12 cellular contexts compared by ENCODE assay signal in the genomic region with DNA sequence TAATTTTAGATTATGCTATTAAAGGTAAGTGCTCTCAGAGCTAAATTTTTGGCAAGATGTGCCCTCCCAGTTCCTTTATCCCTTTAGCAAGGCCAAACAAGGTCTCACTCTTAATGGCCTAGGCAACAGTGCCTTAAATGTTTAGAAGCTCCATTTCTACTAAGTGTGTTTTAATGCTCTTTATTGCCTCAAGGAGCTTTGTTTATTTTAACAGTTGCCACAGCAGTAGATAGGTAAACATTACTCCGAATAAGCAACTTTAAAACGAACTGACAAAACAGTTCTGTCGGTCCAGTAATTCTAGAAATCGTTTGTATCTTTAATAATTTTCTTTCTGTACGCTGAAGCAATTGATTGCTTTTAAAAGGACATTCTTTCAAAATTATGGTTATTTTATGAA.
"Had no signal": no experiment of that assay in that cellular context is flagged by ENCODE, and none has a peak within 500 bp of the region (broad histone marks: within the 10 kb centered on the region; RNA-seq: fewer than 3 reads in every experiment).

No MANE protein-coding gene starts in this region.

- DNase-seq: activated CD4-positive, alpha-beta memory T cell treated with anti-CD3 and anti-CD28 coated beads for 36 hours; activated effector memory CD4-positive, alpha-beta T cell treated with anti-CD3 and anti-CD28 coated beads, Interleukin-2, amount 50 U/mL, for 16 hours; activated T-cell treated with anti-CD3 and anti-CD28 coated beads, Interleukin-2, amount 50 U/mL, for 4 hours; amniotic stem cell; body of pancreas; cortex of kidney; effector memory CD4-positive, alpha-beta T cell; sigmoid colon; stimulated activated naive CD4-positive, alpha-beta T cell treated with Interleukin-2 at 50 U/mL for 16 hours; upper lobe of left lung had no signal

- ATAC-seq: activated naive CD4-positive, alpha-beta T cell treated with anti-CD3 and anti-CD28 coated beads, Interleukin-2, amount 50 U/mL, for 72 hours; activated T-cell treated with anti-CD3 and anti-CD28 coated beads, Interleukin-2, amount 50 U/mL, for 4 hours; body of pancreas; gastroesophageal sphincter had no signal
